ENCODE assay signal across 2 cellular contexts in the genomic region with DNA sequence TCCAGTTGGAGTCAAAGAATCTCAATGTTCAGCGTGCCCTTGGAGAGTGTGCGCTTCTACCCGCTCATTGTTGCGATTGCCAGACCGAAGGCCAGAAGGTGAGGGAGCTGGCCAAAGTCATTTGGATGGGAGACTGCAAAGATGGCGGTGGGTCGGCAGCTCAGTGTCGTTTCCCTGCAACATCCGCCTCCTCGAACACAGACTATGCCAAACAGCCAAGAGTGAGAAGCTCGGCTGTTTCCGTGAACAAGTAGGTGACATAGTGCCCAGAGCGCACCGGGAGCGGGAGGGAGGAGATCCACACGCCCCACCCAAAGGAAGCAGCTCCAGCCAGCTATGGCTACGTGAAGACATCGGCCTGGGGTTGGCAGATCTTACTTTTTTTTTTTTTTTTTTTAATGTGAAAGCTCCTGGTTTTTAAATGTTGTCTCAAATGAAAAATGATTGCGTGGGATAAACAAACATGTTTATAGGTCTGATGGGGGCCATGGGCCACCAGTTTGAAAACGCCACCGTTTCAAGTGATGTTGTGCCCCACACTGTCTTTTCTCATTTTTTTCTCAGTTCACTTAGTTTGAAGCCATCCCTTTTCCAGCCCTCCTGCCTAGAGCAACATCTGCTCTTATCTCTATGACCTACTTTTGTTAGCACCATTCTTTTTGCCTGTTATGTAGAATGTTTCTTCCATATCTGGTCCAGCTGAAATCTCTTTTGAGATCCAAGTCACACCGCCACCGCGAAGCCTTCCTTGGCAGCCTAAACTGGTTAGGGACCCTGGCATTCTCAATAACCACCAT.
TF ChIP-seq lines count a peak whose summit lies in the region.

No MANE protein-coding gene starts in this region.

TF ChIP-seq in SK-N-SH, 30 proteins besides CTCF, POLR2A, EP300 and RAD21 (continued from another document):
- TF ChIP-seq SIN3A (IDR thresholded peaks at IDR 0.05; ENCODE audit: borderline replicate concordance, low read depth, low read length) = no peak

TF ChIP-seq in SK-N-SH treated with all-trans-retinoic acid at 6 μM for 48 hours, 23 proteins besides CTCF, POLR2A, EP300 and RAD21 (continued from another document):
- TF ChIP-seq, protein P1, sequence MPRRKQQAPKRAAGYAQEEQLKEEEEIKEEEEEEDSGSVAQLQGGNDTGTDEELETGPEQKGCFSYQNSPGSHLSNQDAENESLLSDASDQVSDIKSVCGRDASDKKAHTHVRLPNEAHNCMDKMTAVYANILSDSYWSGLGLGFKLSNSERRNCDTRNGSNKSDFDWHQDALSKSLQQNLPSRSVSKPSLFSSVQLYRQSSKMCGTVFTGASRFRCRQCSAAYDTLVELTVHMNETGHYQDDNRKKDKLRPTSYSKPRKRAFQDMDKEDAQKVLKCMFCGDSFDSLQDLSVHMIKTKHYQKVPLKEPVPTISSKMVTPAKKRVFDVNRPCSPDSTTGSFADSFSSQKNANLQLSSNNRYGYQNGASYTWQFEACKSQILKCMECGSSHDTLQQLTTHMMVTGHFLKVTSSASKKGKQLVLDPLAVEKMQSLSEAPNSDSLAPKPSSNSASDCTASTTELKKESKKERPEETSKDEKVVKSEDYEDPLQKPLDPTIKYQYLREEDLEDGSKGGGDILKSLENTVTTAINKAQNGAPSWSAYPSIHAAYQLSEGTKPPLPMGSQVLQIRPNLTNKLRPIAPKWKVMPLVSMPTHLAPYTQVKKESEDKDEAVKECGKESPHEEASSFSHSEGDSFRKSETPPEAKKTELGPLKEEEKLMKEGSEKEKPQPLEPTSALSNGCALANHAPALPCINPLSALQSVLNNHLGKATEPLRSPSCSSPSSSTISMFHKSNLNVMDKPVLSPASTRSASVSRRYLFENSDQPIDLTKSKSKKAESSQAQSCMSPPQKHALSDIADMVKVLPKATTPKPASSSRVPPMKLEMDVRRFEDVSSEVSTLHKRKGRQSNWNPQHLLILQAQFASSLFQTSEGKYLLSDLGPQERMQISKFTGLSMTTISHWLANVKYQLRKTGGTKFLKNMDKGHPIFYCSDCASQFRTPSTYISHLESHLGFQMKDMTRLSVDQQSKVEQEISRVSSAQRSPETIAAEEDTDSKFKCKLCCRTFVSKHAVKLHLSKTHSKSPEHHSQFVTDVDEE (CRISPR knock-in tag; IDR thresholded peaks at IDR 0.05) = no peak
- TF ChIP-seq, protein P2, sequence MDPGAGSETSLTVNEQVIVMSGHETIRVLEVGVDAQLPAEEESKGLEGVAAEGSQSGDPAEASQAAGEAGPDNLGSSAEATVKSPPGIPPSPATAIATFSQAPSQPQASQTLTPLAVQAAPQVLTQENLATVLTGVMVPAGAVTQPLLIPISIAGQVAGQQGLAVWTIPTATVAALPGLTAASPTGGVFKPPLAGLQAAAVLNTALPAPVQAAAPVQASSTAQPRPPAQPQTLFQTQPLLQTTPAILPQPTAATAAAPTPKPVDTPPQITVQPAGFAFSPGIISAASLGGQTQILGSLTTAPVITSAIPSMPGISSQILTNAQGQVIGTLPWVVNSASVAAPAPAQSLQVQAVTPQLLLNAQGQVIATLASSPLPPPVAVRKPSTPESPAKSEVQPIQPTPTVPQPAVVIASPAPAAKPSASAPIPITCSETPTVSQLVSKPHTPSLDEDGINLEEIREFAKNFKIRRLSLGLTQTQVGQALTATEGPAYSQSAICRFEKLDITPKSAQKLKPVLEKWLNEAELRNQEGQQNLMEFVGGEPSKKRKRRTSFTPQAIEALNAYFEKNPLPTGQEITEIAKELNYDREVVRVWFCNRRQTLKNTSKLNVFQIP (CRISPR knock-in tag; IDR thresholded peaks at IDR 0.05; ENCODE audit: borderline replicate concordance, low read depth) = no peak
- TF ChIP-seq ZNF8 (CRISPR knock-in tag; IDR thresholded peaks at IDR 0.05) = no peak
- TF ChIP-seq SNAI2 (CRISPR knock-in tag; IDR thresholded peaks at IDR 0.05) = no peak
- no peak for TF ChIP-seq ZFP3 (CRISPR knock-in tag; IDR thresholded peaks at IDR 0.05)
- TF ChIP-seq, protein P3, sequence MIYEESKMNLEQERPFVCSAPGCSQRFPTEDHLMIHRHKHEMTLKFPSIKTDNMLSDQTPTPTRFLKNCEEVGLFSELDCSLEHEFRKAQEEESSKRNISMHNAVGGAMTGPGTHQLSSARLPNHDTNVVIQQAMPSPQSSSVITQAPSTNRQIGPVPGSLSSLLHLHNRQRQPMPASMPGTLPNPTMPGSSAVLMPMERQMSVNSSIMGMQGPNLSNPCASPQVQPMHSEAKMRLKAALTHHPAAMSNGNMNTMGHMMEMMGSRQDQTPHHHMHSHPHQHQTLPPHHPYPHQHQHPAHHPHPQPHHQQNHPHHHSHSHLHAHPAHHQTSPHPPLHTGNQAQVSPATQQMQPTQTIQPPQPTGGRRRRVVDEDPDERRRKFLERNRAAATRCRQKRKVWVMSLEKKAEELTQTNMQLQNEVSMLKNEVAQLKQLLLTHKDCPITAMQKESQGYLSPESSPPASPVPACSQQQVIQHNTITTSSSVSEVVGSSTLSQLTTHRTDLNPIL (CRISPR knock-in tag; IDR thresholded peaks at IDR 0.05; ENCODE audit: low read depth) = no peak
- no peak for TF ChIP-seq ZFP30 (CRISPR knock-in tag; IDR thresholded peaks at IDR 0.05)
- no peak for TF ChIP-seq ESRRG (CRISPR knock-in tag; IDR thresholded peaks at IDR 0.05)
- no peak for TF ChIP-seq TOX (CRISPR knock-in tag; IDR thresholded peaks at IDR 0.05; ENCODE audit: borderline replicate concordance)
- TF ChIP-seq ARNTL (CRISPR knock-in tag; IDR thresholded peaks at IDR 0.05; ENCODE audit: borderline replicate concordance, low read depth) = no peak
- no peak for TF ChIP-seq TCF4 (CRISPR knock-in tag; IDR thresholded peaks at IDR 0.05; ENCODE audit: borderline replicate concordance)
- TF ChIP-seq, protein P4, sequence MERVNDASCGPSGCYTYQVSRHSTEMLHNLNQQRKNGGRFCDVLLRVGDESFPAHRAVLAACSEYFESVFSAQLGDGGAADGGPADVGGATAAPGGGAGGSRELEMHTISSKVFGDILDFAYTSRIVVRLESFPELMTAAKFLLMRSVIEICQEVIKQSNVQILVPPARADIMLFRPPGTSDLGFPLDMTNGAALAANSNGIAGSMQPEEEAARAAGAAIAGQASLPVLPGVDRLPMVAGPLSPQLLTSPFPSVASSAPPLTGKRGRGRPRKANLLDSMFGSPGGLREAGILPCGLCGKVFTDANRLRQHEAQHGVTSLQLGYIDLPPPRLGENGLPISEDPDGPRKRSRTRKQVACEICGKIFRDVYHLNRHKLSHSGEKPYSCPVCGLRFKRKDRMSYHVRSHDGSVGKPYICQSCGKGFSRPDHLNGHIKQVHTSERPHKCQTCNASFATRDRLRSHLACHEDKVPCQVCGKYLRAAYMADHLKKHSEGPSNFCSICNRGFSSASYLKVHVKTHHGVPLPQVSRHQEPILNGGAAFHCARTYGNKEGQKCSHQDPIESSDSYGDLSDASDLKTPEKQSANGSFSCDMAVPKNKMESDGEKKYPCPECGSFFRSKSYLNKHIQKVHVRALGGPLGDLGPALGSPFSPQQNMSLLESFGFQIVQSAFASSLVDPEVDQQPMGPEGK (CRISPR knock-in tag; IDR thresholded peaks at IDR 0.05; ENCODE audit: borderline replicate concordance) = no peak
- TF ChIP-seq RARB (CRISPR knock-in tag; IDR thresholded peaks at IDR 0.05) = no peak
- no peak for TF ChIP-seq ZC3H10 (CRISPR knock-in tag; IDR thresholded peaks at IDR 0.05)
- TF ChIP-seq OSR1 (CRISPR knock-in tag; IDR thresholded peaks at IDR 0.05) = no peak
